Comparison of ENCODE assay signal across 14 cellular contexts in genomic region chr12:122886161-122886560, GRCh38. TPM values are rescaled to one million over a fixed set of nuclear protein-coding genes. Genes with fewer than 3 reads are reported as not detected.
DNase-seq lines count a peak whose midpoint lies in the region; ATAC-seq, FAIRE-seq and TF ChIP-seq lines count a peak whose summit lies in the region.
"Had no signal": no experiment of that assay in that cellular context is flagged by ENCODE, and none has a peak within 500 bp of the region (broad histone marks: within the 10 kb centered on the region; RNA-seq: fewer than 3 reads in every experiment).

No MANE protein-coding gene starts in this region.

- peaks cover 70% of the 10 kb centered on the region for H3K4me1 ChIP-seq in RWPE2 (ENCODE audit: insufficient read depth, poor library complexity, severe bottlenecking)
- peaks cover 67% of the 10 kb centered on the region for H3K4me1 ChIP-seq in suprapubic skin

- H3K27ac ChIP-seq in RWPE2 (ENCODE audit: poor library complexity, severe bottlenecking) (peak overlapping the region; percentile 98), suprapubic skin (peak overlapping the region; percentile 55), dorsolateral prefrontal cortex (peak overlapping the region in 3 of 59 donors; percentile 2 to 30 (median 20))
- H3K27ac ChIP-seq: ascending aorta, SJSA1 had no signal

- peak; percentile 69 for FAIRE-seq in GM12891 (lab: Jason Lieb, UNC)

- H3K9me3 ChIP-seq in RWPE2 (ENCODE audit: severe bottlenecking): no peaks in the 10 kb centered on the region
- no peaks in the 10 kb centered on the region for H3K9me3 ChIP-seq in suprapubic skin
- H3K9me3 ChIP-seq: ascending aorta, SJSA1 had no signal

- ATAC-seq in RWPE2 (ENCODE audit: low read depth) (no peak), HG03280 (IDR thresholded peaks at IDR 0.05; ENCODE audit: unreplicated experiment) (no peak)

- TF ChIP-seq CTCF in RWPE2 (IDR thresholded peaks at IDR 0.05; ENCODE audit: poor library complexity, severe bottlenecking): no peak
- no peak for TF ChIP-seq CTCF in suprapubic skin (IDR thresholded peaks at IDR 0.05)
- no peak for TF ChIP-seq CTCF in dorsolateral prefrontal cortex (IDR thresholded peaks at IDR 0.05 in 54 of 56, conservative IDR thresholded peaks at IDR 0.05 in 2 of 56; ENCODE audit: low read depth in 1 of 56, partially characterized antibody in 56 of 56)

- H3K36me3 ChIP-seq in RWPE2 (ENCODE audit: low read depth): peaks cover 19% of the 10 kb centered on the region
- H3K36me3 ChIP-seq in suprapubic skin: no peaks in the 10 kb centered on the region
- H3K36me3 ChIP-seq: ascending aorta, SJSA1 had no signal

- WGBS in suprapubic skin: 90% methylated on average over 8 of the region's 8 CpGs

- H3K4me3 ChIP-seq in RWPE2 (ENCODE audit: severe bottlenecking) (no peak overlapping the region), suprapubic skin (no peak overlapping the region), dorsolateral prefrontal cortex (no peak overlapping the region)
- H3K4me3 ChIP-seq: ascending aorta, SJSA1 had no signal

- DNase-seq in GM12891 (ENCODE audit: insufficient read length, low spot score) (no peak), RWPE2 (ENCODE audit: low spot score) (no peak), islet precursor cell (peak; percentile 44), suprapubic skin (ENCODE audit: low spot score in 2 of 2) (no peak), dorsolateral prefrontal cortex (no peak)
- DNase-seq in activated T-cell treated with anti-CD3 and anti-CD28 coated beads, Interleukin-2, amount 50 U/mL, for 48 hours: no peak
- DNase-seq in stimulated activated CD4-positive, alpha-beta T cell treated with anti-CD3 and anti-CD28 coated beads, Interleukin-12 subunit alpha, Interleukin-12 subunit beta, amount 100 ng/mL, for 4 hours: no peak
- DNase-seq: activated gamma-delta T cell treated with Interleukin-2 at 50 U/mL for 16 hours, cortex of kidney, DMS53, NCI-H1105 treated with DMSO at 0.1 percent for 48 hours had no signal

- intact Hi-C loops in dorsolateral prefrontal cortex (cut with DNase I): no loop called here

- no peak for TF ChIP-seq POLR2A in GM12891 (IDR thresholded peaks at IDR 0.05; ENCODE audit: low read depth, low read length)
- no peak for TF ChIP-seq POLR2A in suprapubic skin (IDR thresholded peaks at IDR 0.05)

- no peaks in the 10 kb centered on the region for H3K27me3 ChIP-seq in RWPE2 (ENCODE audit: insufficient read depth, poor library complexity, severe bottlenecking)
- H3K27me3 ChIP-seq in suprapubic skin: no peaks in the 10 kb centered on the region
- H3K27me3 ChIP-seq in dorsolateral prefrontal cortex: no peaks in the 10 kb centered on the region
- H3K27me3 ChIP-seq: ascending aorta, SJSA1 had no signal

- TF ChIP-seq EP300 in suprapubic skin (IDR thresholded peaks at IDR 0.05): no peak

TF ChIP-seq in GM12891, 5 proteins besides CTCF, POLR2A, EP300 and RAD21:
- TF ChIP-seq POLR2AphosphoS5 (IDR thresholded peaks at IDR 0.05; ENCODE audit: low read depth, low read length) (no peak), PAX5 (IDR thresholded peaks at IDR 0.05; ENCODE audit: insufficient read depth, low read length, severe bottlenecking) (no peak), TAF1 (IDR thresholded peaks at IDR 0.05; ENCODE audit: low read depth, low read length) (no peak), POU2F2 (IDR thresholded peaks at IDR 0.05; ENCODE audit: low read depth, low read length) (no peak), SPI1 (IDR thresholded peaks at IDR 0.05; ENCODE audit: low read depth, low read length) (no peak)
TF ChIP-seq in GM12891: peak in this region for 0.

RNA-seq across cellular contexts. Expression of gene VPS37B, which starts 9.8 kb away (rescaled TPM):
- polyA plus RNA-seq in GM12891 (2012; ENCODE audit: low read depth, missing spikeins): 20.8 TPM
- 10 to 100 TPM; 42.0 to 67.1 (median 63.0) TPM for total RNA-seq in suprapubic skin
- 10 to 100 TPM; 15.8 to 35.3 (median 22.0) TPM for total RNA-seq in dorsolateral prefrontal cortex

RNA-seq across cellular contexts. Expression of gene HIP1R, which starts 50.9 kb away (rescaled TPM):
- polyA plus RNA-seq in GM12891 (2012; ENCODE audit: low read depth, missing spikeins): 4.8 TPM
- total RNA-seq in suprapubic skin (100 to 1,000 TPM; 162 to 289 (median 200) TPM), dorsolateral prefrontal cortex (100 to 1,000 TPM in 104 of 120 experiments, 10 to 100 TPM in 16; 38.9 to 309 (median 147) TPM)
